Comparison of ENCODE assay signal across 8 cellular contexts in the genomic region with DNA sequence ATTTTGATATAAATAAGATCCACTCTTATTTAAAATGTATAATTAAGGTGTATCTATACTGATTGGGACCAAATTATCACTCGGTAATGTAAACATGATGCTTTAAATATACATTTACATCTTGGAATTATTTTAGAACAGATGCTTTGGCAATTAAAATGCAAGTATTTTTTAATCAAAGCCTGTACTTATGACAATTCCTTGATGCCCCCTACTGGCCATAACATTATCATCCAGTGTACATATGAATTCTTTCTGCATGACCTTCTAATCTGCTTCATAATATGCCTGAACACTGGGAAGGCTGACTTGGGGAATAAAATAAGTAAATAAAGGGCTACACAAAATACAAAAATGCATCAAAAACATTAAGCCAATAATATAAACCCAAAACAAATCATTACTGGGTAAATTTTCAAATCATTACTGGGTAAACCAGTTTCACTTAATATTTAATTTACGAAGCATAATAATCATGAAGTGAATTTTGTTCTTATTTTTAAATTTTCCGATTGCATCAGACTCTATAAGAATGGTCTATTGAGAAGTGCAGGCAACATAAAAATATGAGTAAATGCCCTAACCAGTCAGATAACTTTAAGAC.
DNase-seq lines count a peak whose midpoint lies in the region; ATAC-seq and TF ChIP-seq lines count a peak whose summit lies in the region.

No MANE protein-coding gene starts in this region.

- peak; percentile 71 for TF ChIP-seq CTCF in PC-3 (conservative IDR thresholded peaks at IDR 0.05; ENCODE audit: low read depth, low read length)

- H3K27ac ChIP-seq in PC-3 (ENCODE audit: low read length): no peak overlapping the region

- H3K79me2 ChIP-seq in PC-3 (ENCODE audit: low read length): no peaks in the 10 kb centered on the region

- no peaks in the 10 kb centered on the region for H3K36me3 Mint-ChIP-seq in activated CD4-positive, alpha-beta T cell treated with anti-CD3 and anti-CD28 coated beads, Interleukin-2, amount 10 ng/mL, durations not matched to agents 7 days and 5 days (ENCODE audit: low read depth)

- intact Hi-C loops in PC-3 (cut with micrococcal nuclease): loop anchor here (5.0 kb wide), 2 partner anchors 1108 to 1273 kb away; no protein-coding TSS in a partner anchor

- CTCF ChIA-PET in PC-3 (lab: Charles Lee): no interaction called here
- CTCF ChIA-PET in activated CD4-positive, alpha-beta T cell treated with anti-CD3 and anti-CD28 coated beads, Interleukin-2, amount 10 ng/mL, durations not matched to agents 7 days and 5 days (lab: Charles Lee): no interaction called here

- no peaks in the 10 kb centered on the region for H3K4me1 ChIP-seq in PC-3 (ENCODE audit: insufficient read depth, low read length)

- H3K9ac ChIP-seq in PC-3 (ENCODE audit: low read length): no peak overlapping the region

- no TSS peak for BruUV-seq in PC-3 (replicated peaks; lab: Mats Ljungman, UMichigan)

- no peak overlapping the region for H2AFZ ChIP-seq in PC-3 (ENCODE audit: low read length)

- no peaks in the 10 kb centered on the region for H3K9me2 ChIP-seq in PC-3 (replicated peaks; ENCODE audit: low read length)

- POLR2A ChIA-PET in PC-3 (lab: Charles Lee; ENCODE audit: unreplicated experiment): no interaction called here
- POLR2A ChIA-PET in activated CD4-positive, alpha-beta T cell treated with anti-CD3 and anti-CD28 coated beads, Interleukin-2, amount 10 ng/mL, durations not matched to agents 7 days and 5 days (lab: Charles Lee): no interaction called here

- DNase-seq in D341Med (ENCODE audit: low spot score): peak; percentile 45
- DNase-seq in PC-3: peak; percentile 53
- peak; percentile 59 for DNase-seq in fibroblast of gingiva (ENCODE audit: low read depth)
- DNase-seq in renal cortical epithelial cell (ENCODE audit: low read depth): peak; percentile 63
- no peak for DNase-seq in SKM-1 (lab: John Stamatoyannopoulos, UW; ENCODE audit: unreplicated experiment)
- no peak for DNase-seq in activated CD4-positive, alpha-beta T cell treated with anti-CD3 and anti-CD28 coated beads, Interleukin-2, amount 10 ng/mL, durations not matched to agents 7 days and 5 days
- DNase-seq in GDM1 (lab: John Stamatoyannopoulos, UW): no peak

- H3K27ac Mint-ChIP-seq in activated CD4-positive, alpha-beta T cell treated with anti-CD3 and anti-CD28 coated beads, Interleukin-2, amount 10 ng/mL, durations not matched to agents 7 days and 5 days: no peak overlapping the region

- peaks cover 5% of the 10 kb centered on the region for H3K27me3 Mint-ChIP-seq in activated CD4-positive, alpha-beta T cell treated with anti-CD3 and anti-CD28 coated beads, Interleukin-2, amount 10 ng/mL, durations not matched to agents 7 days and 5 days

- H3K27me3 ChIP-seq in PC-3 (ENCODE audit: low read length): no peaks in the 10 kb centered on the region

- ATAC-seq in HG03342 (IDR thresholded peaks at IDR 0.05; ENCODE audit: unreplicated experiment) (peak; percentile 55), PC-3 (peak; percentile 63)

- no peak overlapping the region for H3K4me2 ChIP-seq in PC-3 (ENCODE audit: low read length)

- no peak overlapping the region for H3K4me3 ChIP-seq in PC-3 (ENCODE audit: low read length)

- no peaks in the 10 kb centered on the region for H3K9me3 ChIP-seq in PC-3 (ENCODE audit: low read length)

- H3K4me1 Mint-ChIP-seq in activated CD4-positive, alpha-beta T cell treated with anti-CD3 and anti-CD28 coated beads, Interleukin-2, amount 10 ng/mL, durations not matched to agents 7 days and 5 days: no peaks in the 10 kb centered on the region

- H3F3A ChIP-seq in PC-3 (ENCODE audit: low read length, unreplicated experiment): no peaks in the 10 kb centered on the region

- H3K4me3 Mint-ChIP-seq in activated CD4-positive, alpha-beta T cell treated with anti-CD3 and anti-CD28 coated beads, Interleukin-2, amount 10 ng/mL, durations not matched to agents 7 days and 5 days: no peak overlapping the region

- no peaks in the 10 kb centered on the region for H3K9me3 Mint-ChIP-seq in activated CD4-positive, alpha-beta T cell treated with anti-CD3 and anti-CD28 coated beads, Interleukin-2, amount 10 ng/mL, durations not matched to agents 7 days and 5 days

- no peaks in the 10 kb centered on the region for H3K36me3 ChIP-seq in PC-3 (ENCODE audit: low read depth, low read length)

- H4K20me1 ChIP-seq in PC-3 (ENCODE audit: low read length): no peaks in the 10 kb centered on the region

Comparison
In these comparisons a context has a peak if more than half of its experiments do, and no peak if none do; other contexts are left out.
1. DNase-seq: peak in D341Med (single experiment), PC-3 (single experiment), fibroblast of gingiva (single experiment) and renal cortical epithelial cell (single experiment); none in SKM-1 (single experiment), activated CD4-positive, alpha-beta T cell treated with anti-CD3 and anti-CD28 coated beads, Interleukin-2, amount 10 ng/mL, durations not matched to agents 7 days and 5 days (single experiment) and GDM1 (single experiment).